In the genomic region with DNA sequence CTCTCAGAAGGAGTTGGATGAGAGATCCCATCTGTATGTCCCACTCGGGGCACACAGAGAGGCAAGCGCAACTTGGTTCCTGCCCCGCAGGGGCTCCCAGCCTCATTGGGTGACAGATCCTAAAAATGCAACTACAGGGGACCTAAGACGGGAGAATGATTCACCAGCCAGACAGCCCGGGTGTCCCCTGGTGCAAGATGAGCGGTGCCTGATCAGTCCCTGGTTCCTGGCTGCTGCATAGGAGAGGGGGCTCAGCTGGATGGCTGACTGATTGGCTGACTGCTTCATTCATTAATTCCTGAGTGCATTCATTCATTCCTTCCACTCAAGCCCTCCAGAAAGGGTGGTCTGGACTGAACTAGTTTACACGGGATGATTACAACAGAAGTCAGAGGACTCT, we compare ENCODE assay signal across 2 cellular contexts.
TF ChIP-seq lines count a peak whose summit lies in the region.

No MANE protein-coding gene starts in this region.

TF ChIP-seq in HEK293, 187 proteins besides CTCF, POLR2A, EP300 and RAD21:
- no peak for TF ChIP-seq ZNF777 (tag by site-specific recombination; IDR thresholded peaks at IDR 0.05; ENCODE audit: borderline replicate concordance)
- TF ChIP-seq ZNF394 (tag by site-specific recombination; IDR thresholded peaks at IDR 0.05; ENCODE audit: borderline replicate concordance): no peak
- TF ChIP-seq ZIC2 (tag by site-specific recombination; IDR thresholded peaks at IDR 0.05): peak; percentile 47
- TF ChIP-seq ZBTB48 (tag by site-specific recombination; IDR thresholded peaks at IDR 0.05): no peak
- TF ChIP-seq ZNF555 (tag by site-specific recombination; conservative IDR thresholded peaks at IDR 0.05): no peak
- no peak for TF ChIP-seq ZNF558 (tag by site-specific recombination; IDR thresholded peaks at IDR 0.05)

TF ChIP-seq in K562, 482 proteins besides CTCF, POLR2A, EP300 and RAD21:
- TF ChIP-seq ZNF699 (CRISPR knock-in tag; IDR thresholded peaks at IDR 0.05; ENCODE audit: insufficient replicate concordance) (no peak), ZNF24 (IDR thresholded peaks at IDR 0.05) (peak; percentile 91), ZBTB7A (IDR thresholded peaks at IDR 0.05; ENCODE audit: borderline replicate concordance, control insufficient read depth, low read depth, low read length) (0 out of 2 replicates have a peak, but pooled peaks have one; percentile 4)
